ENCODE assay signal across 18 cellular contexts in the genomic region with DNA sequence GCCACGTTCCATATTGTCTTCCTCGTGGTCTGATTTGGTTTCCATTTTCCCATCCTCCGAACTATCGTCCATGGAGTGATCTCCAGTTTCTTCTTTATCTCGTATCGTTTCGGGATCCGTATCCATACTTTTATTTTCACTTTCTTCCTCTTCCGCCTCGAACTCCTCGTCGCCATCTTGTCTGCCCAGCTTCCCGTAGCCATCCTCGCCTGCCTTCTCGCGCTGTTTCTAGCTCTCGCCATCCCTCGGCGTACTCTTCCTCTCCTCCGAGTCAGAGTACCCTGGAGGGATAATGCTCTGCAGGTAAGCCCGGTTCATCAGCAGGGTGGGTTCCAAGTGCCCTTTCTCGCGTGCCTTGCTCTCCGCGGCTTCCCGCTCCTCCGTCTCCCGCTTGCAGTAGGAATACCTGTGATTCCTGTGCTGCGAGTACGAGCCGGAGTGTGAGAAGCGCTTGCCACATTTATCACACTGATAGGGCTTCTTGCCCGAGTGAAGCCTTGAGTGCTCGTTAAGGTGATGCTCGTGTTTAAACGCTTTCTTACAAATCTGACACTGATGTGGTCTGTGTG.
DNase-seq lines count a peak whose midpoint lies in the region; ATAC-seq and TF ChIP-seq lines count a peak whose summit lies in the region.
"Had no signal": no experiment of that assay in that cellular context is flagged by ENCODE, and none has a peak within 500 bp of the region (broad histone marks: within the 10 kb centered on the region; RNA-seq: fewer than 3 reads in every experiment).

No MANE protein-coding gene starts in this region.

- H2BK120ac ChIP-seq in neuronal stem cell (ENCODE audit: low read depth, low read length): no peak overlapping the region

- peaks cover 12% of the 10 kb centered on the region; the same call in 1 of the 2 replicates for H3K4me1 ChIP-seq in PC-3 (ENCODE audit: insufficient read depth, low read length)
- peaks cover 0 to 2% of the 10 kb centered on the region in 2 donors for H3K4me1 ChIP-seq in neuronal stem cell (ENCODE audit: control insufficient read depth in 2 of 2, insufficient read depth in 1 of 2, low read depth in 1 of 2, low read length in 2 of 2)
- H3K4me1 ChIP-seq in HAP-1: peaks cover 8% of the 10 kb centered on the region; the same call in 1 of the 2 replicates
- H3K4me1 ChIP-seq: Peyer's patch had no signal

- no peaks in the 10 kb centered on the region for H3K9me2 ChIP-seq in PC-3 (replicated peaks; ENCODE audit: low read length)

- no peaks in the 10 kb centered on the region for H3F3A ChIP-seq in PC-3 (ENCODE audit: low read length, unreplicated experiment)

- H4K8ac ChIP-seq in neuronal stem cell (ENCODE audit: low read depth, low read length): no peak overlapping the region

- no peak overlapping the region for H2AK5ac ChIP-seq in neuronal stem cell (ENCODE audit: low read depth, low read length)

- H3K4me2 ChIP-seq in PC-3 (ENCODE audit: low read length): peak overlapping the region; percentile 86
- no peak overlapping the region for H3K4me2 ChIP-seq in neuronal stem cell (ENCODE audit: insufficient read depth, low read length, poor library complexity, severe bottlenecking)

- peak overlapping the region; percentile 59 for H2BK5ac ChIP-seq in neuronal stem cell (ENCODE audit: low read length)

- peak; percentile 77 for DNase-seq in DMS53 treated with DMSO at 0.1 percent for 48 hours (lab: John Stamatoyannopoulos, UW; ENCODE audit: unreplicated experiment)
- no peak for DNase-seq in LNCaP clone FGC (ENCODE audit: low read depth)
- DNase-seq in PC-3: peak; percentile 54
- DNase-seq in neuronal stem cell (ENCODE audit: low spot score): no peak
- DNase-seq in HAP-1 (ENCODE audit: low spot score in 2 of 2): no peak
- DNase-seq in GM19238 (ENCODE audit: insufficient read length, low spot score): no peak
- DNase-seq: DMS 273 treated with DMSO at 0.1 percent for 48 hours, EL, IMR-90, Kasumi-1, NCI-H2107, NCI-H345, NCI-H526, Peyer's patch, Right ventricle myocardium superior had no signal

- no peak overlapping the region for H3K4ac ChIP-seq in neuronal stem cell (ENCODE audit: low read length)

- H3K27ac ChIP-seq in PC-3 (ENCODE audit: low read length) (peak overlapping the region; percentile 56), neuronal stem cell (replicated peaks; ENCODE audit: low read length) (no peak overlapping the region)
- H3K27ac ChIP-seq: C4-2B, Peyer's patch had no signal

- WGBS in neuronal stem cell (ENCODE audit: extremely low coverage in 2 of 2, insufficient read length in 2 of 2, insufficient replicate concordance in 1 of 2), 2 donors: 100% methylated on average over 2 to 6 of the region's 36 CpGs

- no peaks in the 10 kb centered on the region for H4K20me1 ChIP-seq in PC-3 (ENCODE audit: low read length)

- no peak overlapping the region for H2BK15ac ChIP-seq in neuronal stem cell (ENCODE audit: low read length)

- peak overlapping the region; percentile 25 for H3K18ac ChIP-seq in neuronal stem cell (ENCODE audit: low read length)

- peak overlapping the region; percentile 21; the same call in 1 of the 2 replicates for H3K4me3 ChIP-seq in LNCaP clone FGC (ENCODE audit: low read depth, low read length)
- H3K4me3 ChIP-seq in PC-3 (ENCODE audit: low read length): peak overlapping the region; percentile 67
- no peak overlapping the region for H3K4me3 ChIP-seq in neuronal stem cell (ENCODE audit: low read length in 2 of 2)
- no peak overlapping the region for H3K4me3 ChIP-seq in HAP-1
- H3K4me3 ChIP-seq: Peyer's patch had no signal

- H4K91ac ChIP-seq in neuronal stem cell (ENCODE audit: low read depth, low read length, poor library complexity): no peak overlapping the region

- TF ChIP-seq CTCF in LNCaP clone FGC (IDR thresholded peaks at IDR 0.05; ENCODE audit: control insufficient read depth, extremely low read depth, insufficient read depth) (no peak), PC-3 (conservative IDR thresholded peaks at IDR 0.05; ENCODE audit: low read depth, low read length) (no peak)

- no TSS peak for BruUV-seq in PC-3 (replicated peaks; lab: Mats Ljungman, UMichigan)

- in situ Hi-C loops in HAP-1 (cut with MboI; ENCODE audit: low sequenced_read_pairs): no loop called here

- intact Hi-C loops in PC-3 (cut with micrococcal nuclease): no loop called here

- H3K9ac ChIP-seq in PC-3 (ENCODE audit: low read length) (peak overlapping the region; percentile 80), neuronal stem cell (ENCODE audit: low read depth, low read length, poor library complexity) (no peak overlapping the region)

- H3K36me3 ChIP-seq in PC-3 (ENCODE audit: low read depth, low read length): no peaks in the 10 kb centered on the region
- no peaks in the 10 kb centered on the region for H3K36me3 ChIP-seq in neuronal stem cell (replicated peaks in 1 of 2; ENCODE audit: control insufficient read depth in 2 of 2, insufficient read depth in 2 of 2, low read length in 2 of 2)
- no peaks in the 10 kb centered on the region for H3K36me3 ChIP-seq in HAP-1 (replicated peaks)
- H3K36me3 ChIP-seq: Peyer's patch had no signal

- peaks cover 4% of the 10 kb centered on the region; the same call in 1 of the 2 replicates for H3K79me2 ChIP-seq in PC-3 (ENCODE audit: low read length)

- H3K9me3 ChIP-seq in PC-3 (ENCODE audit: low read length): no peaks in the 10 kb centered on the region
- H3K9me3 ChIP-seq in neuronal stem cell (replicated peaks in 1 of 2; ENCODE audit: control insufficient read depth in 2 of 2, insufficient read depth in 1 of 2, low read depth in 1 of 2, low read length in 2 of 2): peaks cover 0 to 3% of the 10 kb centered on the region in 2 donors
- H3K9me3 ChIP-seq in HAP-1: no peaks in the 10 kb centered on the region
- H3K9me3 ChIP-seq: Peyer's patch had no signal

- H3K14ac ChIP-seq in neuronal stem cell (ENCODE audit: low read length): no peak overlapping the region

- POLR2A ChIA-PET in PC-3 (lab: Charles Lee; ENCODE audit: unreplicated experiment): no interaction called here

- ATAC-seq in PC-3: peak; percentile 79
- ATAC-seq in HG03571 (IDR thresholded peaks at IDR 0.05; ENCODE audit: unreplicated experiment): no peak
- ATAC-seq: SK-N-SH treated with all-trans-retinoic acid at 6 μM for 48 hours had no signal

- no peak overlapping the region for H2BK12ac ChIP-seq in neuronal stem cell (ENCODE audit: low read length)

- peak overlapping the region; percentile 98 for H2AFZ ChIP-seq in PC-3 (ENCODE audit: low read length)
- H2AFZ ChIP-seq in neuronal stem cell (ENCODE audit: low read length): no peak overlapping the region

- no peaks in the 10 kb centered on the region for H3K79me1 ChIP-seq in neuronal stem cell (ENCODE audit: low read depth, low read length)

- CTCF ChIA-PET in PC-3 (lab: Charles Lee): no interaction called here

- no peak overlapping the region for H3K23ac ChIP-seq in neuronal stem cell (ENCODE audit: low read depth, low read length, poor library complexity)

- no peaks in the 10 kb centered on the region for H3K27me3 ChIP-seq in PC-3 (ENCODE audit: low read length)
- H3K27me3 ChIP-seq in neuronal stem cell (ENCODE audit: control insufficient read depth in 3 of 3, insufficient read depth in 3 of 3, low read depth in 1 of 3, low read length in 3 of 3): no peaks in the 10 kb centered on the region
- H3K27me3 ChIP-seq in HAP-1 (ENCODE audit: low read depth): peaks cover 2% of the 10 kb centered on the region; the same call in 1 of the 2 replicates
- H3K27me3 ChIP-seq: Peyer's patch had no signal

Comparison
In these comparisons a context has a peak if more than half of its experiments do, and no peak if none do; other contexts are left out.
1. DNase-seq: peak in DMS53 treated with DMSO at 0.1 percent for 48 hours (single experiment) and PC-3 (single experiment); none in LNCaP clone FGC (single experiment), neuronal stem cell (single experiment), HAP-1 (0 of 2) and GM19238 (single experiment).
2. H3K4me3 ChIP-seq: peak in LNCaP clone FGC (single experiment) and PC-3 (single experiment); none in neuronal stem cell (0 of 2) and HAP-1 (single experiment).